Comparison of ENCODE assay signal across 25 cellular contexts in genomic region chr2:201709747-201710146, GRCh38. TPM values are rescaled to one million over a fixed set of nuclear protein-coding genes. Genes with fewer than 3 reads are reported as not detected.
"Had no signal": no experiment of that assay in that cellular context is flagged by ENCODE, and none has a peak within 500 bp of the region (broad histone marks: within the 10 kb centered on the region; RNA-seq: fewer than 3 reads in every experiment).

No MANE protein-coding gene starts in this region.

- H3K27ac Mint-ChIP-seq: activated CD4-positive, alpha-beta T cell treated with anti-CD3 and anti-CD28 coated beads, Interleukin-2, amount 10 ng/mL, durations not matched to agents 7 days and 5 days; activated CD8-positive, alpha-beta T cell treated with anti-CD3 and anti-CD28 coated beads, Interleukin-2, amount 10 ng/mL, durations not matched to agents 7 days and 5 days; activated naive CD4-positive, alpha-beta T cell treated with anti-CD3 and anti-CD28 coated beads, Interleukin-2, amount 10 ng/mL, durations not matched to agents 7 days and 5 days; memory B cell had no signal

- H3K27ac ChIP-seq: gastrocnemius medialis, heart left ventricle, prostate gland, skin epidermis, stomach, thoracic aorta, upper lobe of right lung had no signal

- H3K4me1 Mint-ChIP-seq: activated naive CD4-positive, alpha-beta T cell treated with anti-CD3 and anti-CD28 coated beads, Interleukin-2, amount 10 ng/mL, durations not matched to agents 7 days and 5 days; memory B cell; naive B cell had no signal

- H3K27me3 Mint-ChIP-seq: activated CD4-positive, alpha-beta T cell treated with anti-CD3 and anti-CD28 coated beads, Interleukin-2, amount 10 ng/mL, durations not matched to agents 7 days and 5 days; activated naive CD4-positive, alpha-beta T cell treated with anti-CD3 and anti-CD28 coated beads, Interleukin-2, amount 10 ng/mL, durations not matched to agents 7 days and 5 days; memory B cell; naive B cell had no signal

- ATAC-seq: activated CD8-positive, alpha-beta T cell treated with anti-CD3 and anti-CD28 coated beads, Interleukin-2, amount 10 ng/mL, durations not matched to agents 7 days and 5 days; activated T-cell treated with anti-CD3 and anti-CD28 coated beads, Interleukin-2, amount 50 U/mL, for 4 hours; gastrocnemius medialis; heart left ventricle; left ventricle myocardium superior; mucosa of descending colon; right cardiac atrium; upper lobe of right lung had no signal

- H3K4me3 ChIP-seq: gastrocnemius medialis, heart left ventricle, mucosa of descending colon, prostate gland, skin epidermis, stomach, thoracic aorta, upper lobe of right lung had no signal

- H3K4me1 ChIP-seq: gastrocnemius medialis, heart left ventricle, prostate gland, stomach, upper lobe of right lung had no signal

- H3K27me3 ChIP-seq: gastrocnemius medialis, heart left ventricle, stomach, upper lobe of right lung had no signal

- H3K9me3 ChIP-seq: gastrocnemius medialis, heart left ventricle, mucosa of descending colon, prostate gland, stomach, thoracic aorta, upper lobe of right lung had no signal

- H3K4me3 Mint-ChIP-seq: activated CD4-positive, alpha-beta T cell treated with anti-CD3 and anti-CD28 coated beads, Interleukin-2, amount 10 ng/mL, durations not matched to agents 7 days and 5 days; activated CD8-positive, alpha-beta T cell treated with anti-CD3 and anti-CD28 coated beads, Interleukin-2, amount 10 ng/mL, durations not matched to agents 7 days and 5 days; activated naive CD4-positive, alpha-beta T cell treated with anti-CD3 and anti-CD28 coated beads, Interleukin-2, amount 10 ng/mL, durations not matched to agents 7 days and 5 days; activated T-cell treated with anti-CD3 and anti-CD28 coated beads, Interleukin-2, amount 50 U/mL, for 4 hours; memory B cell had no signal

- DNase-seq: activated CD4-positive, alpha-beta T cell treated with anti-CD3 and anti-CD28 coated beads, Interleukin-2, amount 10 ng/mL, durations not matched to agents 7 days and 5 days; activated CD4-positive, CD25-positive, alpha-beta regulatory T cell; activated CD8-positive, alpha-beta T cell treated with anti-CD3 and anti-CD28 coated beads, Interleukin-2, amount 10 ng/mL, durations not matched to agents 7 days and 5 days; activated effector memory CD4-positive, alpha-beta T cell treated with Interleukin-2 at 50 U/mL for 16 hours; activated naive CD4-positive, alpha-beta T cell treated with anti-CD3 and anti-CD28 coated beads, Interleukin-2, amount 10 ng/mL, durations not matched to agents 7 days and 5 days; activated T-cell treated with anti-CD3 and anti-CD28 coated beads, Interleukin-2, amount 50 U/mL, for 4 hours; cerebellar nuclear complex; effector CD4-positive, alpha-beta T cell; gastrocnemius medialis; heart left ventricle; kidney glomerular epithelial cell; left ventricle myocardium superior; mucosa of descending colon; naive B cell; right cardiac atrium; stimulated activated CD4-positive, alpha-beta T cell treated with anti-CD3 and anti-CD28 coated beads, Interleukin-15, amount 100 ng/mL, for 24 hours; stimulated activated CD4-positive, alpha-beta T cell treated with anti-CD3 and anti-CD28 coated beads, Interleukin-4, amount 100 ng/mL, for 1 hour; stomach; upper lobe of right lung had no signal

- H3K9me3 Mint-ChIP-seq: activated CD4-positive, alpha-beta T cell treated with anti-CD3 and anti-CD28 coated beads, Interleukin-2, amount 10 ng/mL, durations not matched to agents 7 days and 5 days; activated naive CD4-positive, alpha-beta T cell treated with anti-CD3 and anti-CD28 coated beads, Interleukin-2, amount 10 ng/mL, durations not matched to agents 7 days and 5 days; activated T-cell treated with anti-CD3 and anti-CD28 coated beads, Interleukin-2, amount 50 U/mL, for 4 hours; memory B cell; naive B cell had no signal

RNA-seq across cellular contexts. Expression of gene MPP4, which starts 11.3 kb away (rescaled TPM):
- total RNA-seq: activated CD4-positive, alpha-beta T cell treated with anti-CD3 and anti-CD28 coated beads, Interleukin-2, amount 10 ng/mL, durations not matched to agents 7 days and 5 days; activated CD8-positive, alpha-beta T cell treated with anti-CD3 and anti-CD28 coated beads, Interleukin-2, amount 10 ng/mL, durations not matched to agents 7 days and 5 days; activated T-cell treated with anti-CD3 and anti-CD28 coated beads, Interleukin-2, amount 50 U/mL, for 4 hours; bronchial epithelial cell; left ventricle myocardium superior; prostate gland; T-helper 2 cell treated with Interferon-gamma antibody and Interleukin-4, amounts not matched to agents 100 ng/mL and 5 ng/mL, for 36 hours had no signal
- polyA plus RNA-seq: right cardiac atrium had no signal
